Comparison of ENCODE assay signal across 19 cellular contexts in the genomic region with DNA sequence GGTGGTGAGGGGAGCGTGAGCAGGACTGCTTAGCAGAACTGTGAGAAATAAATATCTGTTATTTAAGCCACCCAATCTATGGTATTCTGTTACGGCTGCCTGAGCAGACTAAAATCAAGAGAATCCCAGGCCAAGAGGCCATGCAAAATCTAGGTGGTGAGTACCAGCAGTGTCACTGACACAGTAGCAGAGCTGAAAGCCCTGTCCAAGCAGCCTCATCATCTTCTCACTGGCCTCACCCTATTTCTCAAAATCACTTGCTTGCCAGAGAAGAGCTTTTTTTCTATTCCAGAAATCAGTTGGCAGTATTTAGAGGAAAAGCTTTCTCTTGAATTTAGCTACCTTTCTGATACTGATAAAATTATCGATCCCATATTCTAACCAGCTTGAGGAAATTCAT.
DNase-seq lines count a peak whose midpoint lies in the region; ATAC-seq and TF ChIP-seq lines count a peak whose summit lies in the region.
"Had no signal": no experiment of that assay in that cellular context is flagged by ENCODE, and none has a peak within 500 bp of the region (broad histone marks: within the 10 kb centered on the region; RNA-seq: fewer than 3 reads in every experiment).

No MANE protein-coding gene starts in this region.

- H2AFZ ChIP-seq in Karpas-422 (ENCODE audit: low read length): no peak overlapping the region

- no peaks in the 10 kb centered on the region for H3K36me3 ChIP-seq in suprapubic skin
- H3K36me3 ChIP-seq in Karpas-422 (ENCODE audit: insufficient read depth, low read length): no peaks in the 10 kb centered on the region
- H3K36me3 ChIP-seq: Peyer's patch had no signal

- no peaks in the 10 kb centered on the region for H4K20me1 ChIP-seq in Karpas-422 (ENCODE audit: insufficient read depth, low read depth, low read length)

- intact Hi-C loops in dorsolateral prefrontal cortex (cut with DNase I): no loop called here

- TF ChIP-seq CTCF in VCaP (conservative IDR thresholded peaks at IDR 0.05): no peak
- TF ChIP-seq CTCF in dorsolateral prefrontal cortex (IDR thresholded peaks at IDR 0.05 in 54 of 56, conservative IDR thresholded peaks at IDR 0.05 in 2 of 56; ENCODE audit: low read depth in 1 of 56, partially characterized antibody in 56 of 56): no peak
- no peak for TF ChIP-seq CTCF in suprapubic skin (IDR thresholded peaks at IDR 0.05)

- no peak overlapping the region for H3K9ac ChIP-seq in Karpas-422 (ENCODE audit: low read length)

- H3K4me3 ChIP-seq in dorsolateral prefrontal cortex (no peak overlapping the region), suprapubic skin (no peak overlapping the region), Karpas-422 (ENCODE audit: low read length) (no peak overlapping the region)
- H3K4me3 ChIP-seq: K562, Peyer's patch had no signal

- H3K4me2 ChIP-seq in Karpas-422 (ENCODE audit: low read depth, low read length, poor library complexity, severe bottlenecking): no peak overlapping the region

- no peaks in the 10 kb centered on the region for H3K79me2 ChIP-seq in Karpas-422 (ENCODE audit: low read length)

- H3K9me3 ChIP-seq in suprapubic skin (no peaks in the 10 kb centered on the region), Karpas-422 (ENCODE audit: low read length) (no peaks in the 10 kb centered on the region)
- H3K9me3 ChIP-seq: Peyer's patch had no signal

- peaks cover 26% of the 10 kb centered on the region for H3K4me1 ChIP-seq in suprapubic skin
- no peaks in the 10 kb centered on the region for H3K4me1 ChIP-seq in Karpas-422 (ENCODE audit: low read length)

- no peak for ATAC-seq in left lobe of liver
- ATAC-seq: HCT116, K562 had no signal

- TF ChIP-seq EP300 in suprapubic skin (IDR thresholded peaks at IDR 0.05): no peak

- H3K27me3 ChIP-seq in dorsolateral prefrontal cortex: no peaks in the 10 kb centered on the region
- H3K27me3 ChIP-seq in suprapubic skin: no peaks in the 10 kb centered on the region
- no peaks in the 10 kb centered on the region for H3K27me3 ChIP-seq in Karpas-422 (ENCODE audit: low read length)
- H3K27me3 ChIP-seq: Peyer's patch had no signal

- 65% methylated on average over 3 of the region's 3 CpGs for WGBS in suprapubic skin

- no peak for TF ChIP-seq POLR2A in suprapubic skin (IDR thresholded peaks at IDR 0.05)

- no peak for DNase-seq in dorsolateral prefrontal cortex
- peak; percentile 10 for DNase-seq in medulla oblongata (ENCODE audit: extremely low spot score)
- DNase-seq in suprapubic skin (ENCODE audit: low spot score in 2 of 2): no peak
- DNase-seq in Karpas-422: no peak
- DNase-seq in left lobe of liver (ENCODE audit: low spot score): no peak
- DNase-seq in activated CD4-positive, CD25-positive, alpha-beta regulatory T cell treated with anti-CD3 and anti-CD28 coated beads, Interleukin-2, amount 50 U/mL, for 72 hours: no peak
- DNase-seq in SKM-1 (lab: John Stamatoyannopoulos, UW; ENCODE audit: unreplicated experiment): no peak
- DNase-seq: AML-193; GOT3; NCI-H1105; NCI-H1694; NCI-H2081 treated with DMSO at 0.1 percent for 48 hours; NCI-H510A; NCI-H748 treated with DMSO at 0.1 percent for 48 hours; NK-92 treated with Interleukin-12 subunit alpha and Interleukin-12 subunit beta, amount 100 ng/mL, for 24 hours; Peyer's patch had no signal

- H3K9me2 ChIP-seq in Karpas-422 (replicated peaks; ENCODE audit: insufficient read depth, low read length): no peaks in the 10 kb centered on the region

- H3K27ac ChIP-seq in VCaP: peak overlapping the region; percentile 97
- peak overlapping the region in 54 of 59 donors; percentile 2 to 96 (median 80) for H3K27ac ChIP-seq in dorsolateral prefrontal cortex
- peak overlapping the region; percentile 50 for H3K27ac ChIP-seq in suprapubic skin
- no peak overlapping the region for H3K27ac ChIP-seq in Karpas-422 (ENCODE audit: low read length)
- H3K27ac ChIP-seq: Peyer's patch had no signal
